In the genomic region with DNA sequence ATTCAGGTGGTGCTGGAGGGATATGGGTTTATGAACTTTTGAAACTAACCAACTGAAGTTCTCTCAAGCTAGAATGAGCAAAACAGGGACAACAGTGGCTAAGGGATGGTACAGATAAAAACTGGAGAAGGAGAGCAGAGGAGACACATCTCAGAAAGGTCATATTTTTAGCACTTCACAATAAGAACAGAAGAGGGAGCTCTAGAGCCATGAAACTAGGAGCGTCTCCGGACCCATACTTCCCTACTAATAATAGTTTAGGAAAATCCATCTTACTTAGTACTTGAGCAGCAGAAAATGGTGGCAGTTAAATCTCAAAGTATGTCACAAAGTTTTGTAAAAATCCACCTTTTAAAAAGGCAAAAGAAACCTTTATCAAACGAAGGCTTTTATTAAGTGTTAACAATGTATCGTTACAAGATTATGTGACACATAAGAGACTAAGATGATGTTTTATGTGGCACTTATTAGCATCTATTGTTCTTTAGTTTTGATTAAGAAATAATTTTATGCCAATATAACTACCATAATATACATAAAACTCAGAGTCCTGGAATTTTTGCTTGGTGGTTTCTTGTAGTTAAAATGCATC, we compare ENCODE assay signal across 1 cellular context.
TF ChIP-seq lines count a peak whose summit lies in the region.

No MANE protein-coding gene starts in this region.

TF ChIP-seq in HepG2, 621 proteins besides CTCF, POLR2A, EP300 and RAD21 (continued from another document):
- TF ChIP-seq, protein P1, sequence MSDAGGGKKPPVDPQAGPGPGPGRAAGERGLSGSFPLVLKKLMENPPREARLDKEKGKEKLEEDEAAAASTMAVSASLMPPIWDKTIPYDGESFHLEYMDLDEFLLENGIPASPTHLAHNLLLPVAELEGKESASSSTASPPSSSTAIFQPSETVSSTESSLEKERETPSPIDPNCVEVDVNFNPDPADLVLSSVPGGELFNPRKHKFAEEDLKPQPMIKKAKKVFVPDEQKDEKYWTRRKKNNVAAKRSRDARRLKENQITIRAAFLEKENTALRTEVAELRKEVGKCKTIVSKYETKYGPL (CRISPR knock-in tag; IDR thresholded peaks at IDR 0.05) = no peak
- no peak for TF ChIP-seq ZNF263 (CRISPR knock-in tag; IDR thresholded peaks at IDR 0.05)
